ENCODE assay signal across 13 cellular contexts in genomic region chr2:138708682-138709241, GRCh38.
DNase-seq lines count a peak whose midpoint lies in the region; ATAC-seq and TF ChIP-seq lines count a peak whose summit lies in the region.
"Had no signal": no experiment of that assay in that cellular context is flagged by ENCODE, and none has a peak within 500 bp of the region (broad histone marks: within the 10 kb centered on the region; RNA-seq: fewer than 3 reads in every experiment).

No MANE protein-coding gene starts in this region.

- no peak overlapping the region for H3K4me3 ChIP-seq in fibroblast of pulmonary artery (replicated peaks; ENCODE audit: low read depth, low read length)
- H3K4me3 ChIP-seq: SJCRH30 had no signal

- no peak for TF ChIP-seq CTCF in fibroblast of pulmonary artery (IDR thresholded peaks at IDR 0.05; ENCODE audit: low read length, missing control alignments)

- DNase-seq in GM03348 (ENCODE audit: low spot score), result peak; percentile 13
- DNase-seq in NCI-H446 (lab: John Stamatoyannopoulos, UW), result peak; percentile 58 to 73
- peak; percentile 29 for DNase-seq in fibroblast of pulmonary artery (ENCODE audit: low read depth)
- DNase-seq in non-pigmented ciliary epithelial cell (ENCODE audit: low read depth), result peak; percentile 17
- no peak for DNase-seq in CD1c-positive myeloid dendritic cell (ENCODE audit: extremely low spot score)
- DNase-seq: activated B cell treated with CpG ODN at 0.5 μM for 24 hours, hypothalamus, NCI-H2171, nephron progenitor cell had no signal

- ATAC-seq in GM18517 (IDR thresholded peaks at IDR 0.05; ENCODE audit: unreplicated experiment) (no peak), HG03460 (IDR thresholded peaks at IDR 0.05; ENCODE audit: unreplicated experiment) (no peak), HG03097 (IDR thresholded peaks at IDR 0.05; ENCODE audit: low FRiP score, unreplicated experiment) (no peak)
